In the genomic region with DNA sequence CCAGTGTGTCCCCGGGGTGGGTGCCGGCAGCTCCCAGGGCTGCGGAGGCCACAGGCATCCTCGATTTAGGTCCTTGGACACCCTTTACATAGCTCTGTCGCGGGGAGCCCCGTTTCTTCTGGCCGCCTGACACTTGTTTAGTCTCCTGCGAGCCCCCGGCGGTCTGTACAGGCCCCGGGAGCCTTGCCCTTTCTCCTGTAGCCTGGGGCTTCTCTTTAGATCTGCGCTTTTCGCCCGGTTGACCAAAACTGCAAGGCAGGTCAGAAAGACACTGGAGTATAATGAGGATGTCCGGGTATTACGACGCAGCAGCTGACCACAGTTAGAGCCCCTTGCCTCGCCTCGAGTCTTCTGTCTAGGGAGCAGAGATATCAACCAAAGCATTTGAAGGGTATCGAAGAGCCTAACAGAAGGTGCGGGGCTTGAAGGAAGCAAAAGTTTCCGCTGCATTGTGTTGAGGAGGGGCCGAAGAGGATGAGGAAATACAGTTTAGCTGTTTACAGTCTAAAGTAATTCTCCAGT, we compare ENCODE assay signal across 6 cellular contexts. TPM values are rescaled to one million over a fixed set of nuclear protein-coding genes. Genes with fewer than 3 reads are reported as not detected.
DNase-seq lines count a peak whose midpoint lies in the region; ATAC-seq and FAIRE-seq lines count a peak whose summit lies in the region.

No MANE protein-coding gene starts in this region.

- FAIRE-seq in small intestine (lab: Jason Lieb, UNC), result no peak

- H3K36me3 ChIP-seq in KOPT-K1 (ENCODE audit: insufficient read depth, low read length) (peaks cover 38% of the 10 kb centered on the region), small intestine (ENCODE audit: control insufficient read depth in 2 of 2, insufficient read depth in 2 of 2, low read length in 2 of 2) (no peaks in the 10 kb centered on the region)

- WGBS in small intestine, 3 donors, result 1 to 44% (median 7%) methylated on average over 16 to 24 of the region's 24 CpGs

- ATAC-seq in GM19324 (IDR thresholded peaks at IDR 0.05; ENCODE audit: low FRiP score, unreplicated experiment) (peak; percentile 34), HG03025 (IDR thresholded peaks at IDR 0.05; ENCODE audit: low FRiP score, unreplicated experiment) (no peak)

- H3K27ac ChIP-seq in KOPT-K1 (ENCODE audit: low read depth, low read length, poor library complexity, severe bottlenecking) (peak overlapping the region; percentile 87), epithelial cell of prostate (peak overlapping the region; percentile 61), small intestine (ENCODE audit: low read depth in 1 of 2, low read length in 1 of 2) (peak overlapping the region; percentile 4 to 94)

- no peak for DNase-seq in epithelial cell of prostate (ENCODE audit: low read depth, low spot score)
- DNase-seq in small intestine, result peak; percentile 13
- no peak for DNase-seq in GF-D8 (lab: John Stamatoyannopoulos, UW)

- H3K4me1 ChIP-seq in small intestine (ENCODE audit: control insufficient read depth in 2 of 2, insufficient read depth in 1 of 2, low read depth in 1 of 2, low read length in 1 of 2), result no peaks in the 10 kb centered on the region

- H3K27me3 ChIP-seq in small intestine (ENCODE audit: control insufficient read depth in 2 of 2, insufficient read depth in 2 of 2, low read length in 2 of 2), result no peaks in the 10 kb centered on the region

- H3K9me3 ChIP-seq in KOPT-K1 (ENCODE audit: insufficient read depth, low read length, poor library complexity, severe bottlenecking), result no peaks in the 10 kb centered on the region
- H3K9me3 ChIP-seq in small intestine (ENCODE audit: control insufficient read depth, low read depth), result no peaks in the 10 kb centered on the region

- peak overlapping the region; percentile 60 to 69 for H3K4me3 ChIP-seq in small intestine (ENCODE audit: low read depth in 1 of 2, low read length in 2 of 2)

RNA-seq across cellular contexts. Expression of a gene that starts 0.4 kb away (rescaled TPM):
- 10 to 100 TPM; 14.3 to 28.5 (median 19.7) TPM for polyA plus RNA-seq in small intestine

RNA-seq across cellular contexts. Expression of a gene that starts 0.8 kb away (rescaled TPM):
- 10 to 100 TPM; 12.7 to 17.3 (median 13.2) TPM for polyA plus RNA-seq in small intestine

RNA-seq across cellular contexts. Expression of a gene that starts 0.8 kb away (rescaled TPM):
- polyA plus RNA-seq in small intestine, result 10 to 100 TPM; 13.5 to 42.3 (median 16.5) TPM

RNA-seq across cellular contexts. Expression of a gene that starts 45.1 kb away (rescaled TPM):
- 100 to 1,000 TPM in 1 of 3 donors, 10 to 100 TPM in 2; 94.7 to 129 (median 99.3) TPM for polyA plus RNA-seq in small intestine

RNA-seq across cellular contexts. Expression of a gene that starts 49.2 kb away (rescaled TPM):
- polyA plus RNA-seq in small intestine, result 1 to 10 TPM in 2 of 3 donors, under 1 TPM in 1; 0.89 to 4.8 (median 1.4) TPM
